17 cellular contexts compared by ENCODE assay signal in the genomic region with DNA sequence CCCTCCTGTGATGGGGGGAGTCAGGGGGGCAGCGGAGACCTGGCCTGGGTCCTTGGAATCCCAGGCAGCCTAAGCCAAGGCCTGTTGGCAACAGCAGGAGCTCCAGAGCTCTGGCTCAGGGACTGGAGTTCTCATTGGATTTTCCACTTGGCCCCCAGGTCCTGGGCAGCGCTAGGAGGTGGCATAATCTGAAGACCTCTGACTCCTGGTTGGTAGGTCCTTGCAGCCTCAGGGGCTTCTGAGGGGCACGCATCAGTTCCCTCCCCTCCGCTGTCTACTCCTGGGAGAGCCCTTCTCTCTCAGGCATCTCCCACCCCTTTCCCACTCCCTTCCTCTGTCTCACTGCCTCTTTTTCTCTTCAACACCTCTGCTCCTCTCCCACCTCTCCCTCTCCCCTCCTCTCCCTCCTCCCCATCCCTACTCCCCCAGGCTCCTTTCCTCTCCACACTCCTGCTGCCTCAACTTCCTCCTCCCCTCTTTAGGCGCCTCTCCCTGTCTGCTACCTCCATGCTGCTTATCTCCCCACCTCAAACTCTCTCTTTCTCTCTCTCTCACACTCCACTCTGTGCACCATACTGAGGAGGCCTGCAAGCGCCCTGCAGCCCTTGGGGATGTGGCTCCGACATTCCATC. TPM values are rescaled to one million over a fixed set of nuclear protein-coding genes. Genes with fewer than 3 reads are reported as not detected.
DNase-seq lines count a peak whose midpoint lies in the region; ATAC-seq, FAIRE-seq and TF ChIP-seq lines count a peak whose summit lies in the region.
"Had no signal": no experiment of that assay in that cellular context is flagged by ENCODE, and none has a peak within 500 bp of the region (broad histone marks: within the 10 kb centered on the region; RNA-seq: fewer than 3 reads in every experiment).

No MANE protein-coding gene starts in this region.

- H3K9ac ChIP-seq in H1 (replicated peaks in 1 of 4; ENCODE audit: extremely low read depth in 1 of 4, low read depth in 3 of 4, low read length in 3 of 4) (no peak overlapping the region), skeletal muscle tissue (ENCODE audit: low read depth in 1 of 3, low read length in 3 of 3) (peak overlapping the region in 1 of 3 donors; percentile 8)

- H2AFZ ChIP-seq in H1 (ENCODE audit: low read length), result 0 out of 2 replicates have a peak overlapping the region, but pooled peaks have one; percentile 57

- no peak overlapping the region for H2BK5ac ChIP-seq in H1 (ENCODE audit: low read depth, low read length)

- no peak for TF ChIP-seq RAD21 in H1 (IDR thresholded peaks at IDR 0.05 in 1 of 2, conservative IDR thresholded peaks at IDR 0.05 in 1 of 2; ENCODE audit: low read depth in 2 of 2, low read length in 2 of 2)

- ATAC-seq in Panc1, result peak; percentile 28; the same call in 1 of the 2 replicates

- H3K27me3 ChIP-seq in Panc1 (ENCODE audit: control insufficient read depth, insufficient read depth, low read length) (no peaks in the 10 kb centered on the region), H1 (replicated peaks in 1 of 4; ENCODE audit: control insufficient read depth in 3 of 4, extremely low read depth in 1 of 4, insufficient read depth in 3 of 4, low read length in 3 of 4) (no peaks in the 10 kb centered on the region), skeletal muscle tissue (ENCODE audit: control insufficient read depth in 3 of 3, insufficient read depth in 3 of 3, low read length in 3 of 3) (peaks cover 0 to 30% (median 24%) of the 10 kb centered on the region in 3 donors)
- H3K27me3 ChIP-seq: BE2C had no signal

- DNase-seq in Ammon's horn (ENCODE audit: low spot score) (peak; percentile 15), Panc1 (ENCODE audit: low read depth, low spot score) (no peak), H1 (ENCODE audit: low read depth in 1 of 2, low spot score in 2 of 2) (no peak), NCI-H146 (lab: John Stamatoyannopoulos, UW) (no peak), kidney glomerular epithelial cell (lab: John Stamatoyannopoulos, UW) (no peak)
- DNase-seq in activated T-helper 2 cell treated with anti-CD3 and anti-CD28 coated beads, Interferon-gamma antibody, Interleukin-2, Interleukin-4, amounts not matched to agents 10 μg/mL and 5 μg/mL and 100 μg/mL, durations not matched to agents 14 hours and 24 hours and 36 hours (ENCODE audit: low spot score), result no peak
- no peak for DNase-seq in activated CD4-positive, alpha-beta memory T cell treated with anti-CD3 and anti-CD28 coated beads for 36 hours
- DNase-seq: BE2C; CD4-positive, alpha-beta T cell; NCI-H2081 treated with DMSO at 0.1 percent for 48 hours; NCI-H748 treated with DMSO at 0.1 percent for 48 hours; NK-92 treated with Interleukin-12 subunit alpha and Interleukin-12 subunit beta, amount 100 ng/mL, for 24 hours had no signal

- in situ Hi-C loops in Panc1 (cut with HindIII; ENCODE audit: low pct_unique_long_range_greater_than_20kb, low sequenced_read_pairs), result no loop called here

- no peaks in the 10 kb centered on the region for H3K23me2 ChIP-seq in H1 (ENCODE audit: low read depth, low read length)

- H4K20me1 ChIP-seq in H1 (replicated peaks in 1 of 2; ENCODE audit: control insufficient read depth in 1 of 2, insufficient read depth in 2 of 2, low read length in 2 of 2), result no peaks in the 10 kb centered on the region

- H4K8ac ChIP-seq in H1 (ENCODE audit: extremely low read depth, insufficient read depth, low read length), result no peak overlapping the region; the same call in 1 of the 2 replicates

- H3K79me2 ChIP-seq in H1 (ENCODE audit: control insufficient read depth in 1 of 2, insufficient read depth in 2 of 2, low read length in 2 of 2), result no peaks in the 10 kb centered on the region

- no peaks in the 10 kb centered on the region for H3K27me3 Mint-ChIP-seq in activated T-helper 2 cell treated with anti-CD3 and anti-CD28 coated beads, Interferon-gamma antibody, Interleukin-2, Interleukin-4, amounts not matched to agents 10 μg/mL and 5 μg/mL and 100 μg/mL, durations not matched to agents 14 hours and 24 hours and 36 hours (ENCODE audit: low read depth)
- H3K27me3 Mint-ChIP-seq in activated CD4-positive, alpha-beta memory T cell treated with anti-CD3 and anti-CD28 coated beads for 36 hours, result peaks cover 4% of the 10 kb centered on the region

- 83% methylated on average over 4 of the region's 7 CpGs; no CpG with 5 or more reads in 1 of the 2 experiments for WGBS in H1 (ENCODE audit: extremely low coverage in 1 of 2, insufficient coverage in 1 of 2, insufficient read length in 1 of 2, insufficient replicate concordance in 2 of 2, low coverage in 1 of 2, low lambda C conversion rate in 2 of 2, missing lambda C conversion rate in 1 of 2), 2 experiments

- H2BK15ac ChIP-seq in H1 (ENCODE audit: low read length), result no peak overlapping the region

- no peak overlapping the region for H3K56ac ChIP-seq in H1 (replicated peaks; ENCODE audit: insufficient read length, low read depth, low read length)

- no peaks in the 10 kb centered on the region for H3K79me1 ChIP-seq in H1 (ENCODE audit: low read depth, low read length)

- no peaks in the 10 kb centered on the region for H3K4me1 ChIP-seq in Panc1 (ENCODE audit: control insufficient read depth, insufficient read depth, low read length)
- H3K4me1 ChIP-seq in H1 (replicated peaks in 1 of 4; ENCODE audit: control insufficient read depth in 3 of 4, insufficient read depth in 4 of 4, low read length in 3 of 4), result no peaks in the 10 kb centered on the region; a peak in 1 of 7 replicates
- peaks cover 11 to 19% (median 19%) of the 10 kb centered on the region in 3 donors for H3K4me1 ChIP-seq in skeletal muscle tissue (ENCODE audit: control insufficient read depth in 3 of 3, insufficient read depth in 3 of 3, low read length in 3 of 3)
- H3K4me1 ChIP-seq: BE2C, Caco-2, HAP-1 had no signal

- BruUV-seq in Panc1 (replicated peaks; lab: Mats Ljungman, UMichigan), result no TSS peak

- no peak for TF ChIP-seq CTCF in Panc1 (IDR thresholded peaks at IDR 0.05)
- TF ChIP-seq CTCF in H1 (IDR thresholded peaks at IDR 0.05; ENCODE audit: control extremely low read depth in 1 of 3, insufficient read depth in 1 of 3, low read depth in 1 of 3, low read length in 3 of 3), result no peak

- H3K18ac ChIP-seq in H1 (ENCODE audit: extremely low read depth, low read length), result no peak overlapping the region

- FAIRE-seq in H1 (lab: Jason Lieb, UNC), result no peak
- FAIRE-seq: G401.6 had no signal

- no peak for TF ChIP-seq EP300 in H1 (IDR thresholded peaks at IDR 0.05; ENCODE audit: borderline replicate concordance in 1 of 2, low read depth in 2 of 2, low read length in 2 of 2)

- H3K9me3 Mint-ChIP-seq in activated T-helper 2 cell treated with anti-CD3 and anti-CD28 coated beads, Interferon-gamma antibody, Interleukin-2, Interleukin-4, amounts not matched to agents 10 μg/mL and 5 μg/mL and 100 μg/mL, durations not matched to agents 14 hours and 24 hours and 36 hours, result no peaks in the 10 kb centered on the region
- no peaks in the 10 kb centered on the region for H3K9me3 Mint-ChIP-seq in activated CD4-positive, alpha-beta memory T cell treated with anti-CD3 and anti-CD28 coated beads for 36 hours
- H3K9me3 Mint-ChIP-seq: CD4-positive, alpha-beta T cell had no signal

- H3K36me3 ChIP-seq in Panc1 (ENCODE audit: control insufficient read depth, insufficient read depth, low read length) (no peaks in the 10 kb centered on the region), H1 (ENCODE audit: control insufficient read depth in 2 of 4, insufficient read depth in 4 of 4, low read length in 3 of 4) (no peaks in the 10 kb centered on the region), skeletal muscle tissue (ENCODE audit: control insufficient read depth in 3 of 3, insufficient read depth in 3 of 3, low read length in 3 of 3) (no peaks in the 10 kb centered on the region)
- H3K36me3 ChIP-seq: BE2C, HAP-1 had no signal

- POLR2A ChIA-PET in Panc1 (lab: Charles Lee) (no interaction called here), H1 (lab: Charles Lee; ENCODE audit: partially characterized antibody) (no interaction called here)
- POLR2A ChIA-PET in activated CD4-positive, alpha-beta memory T cell treated with anti-CD3 and anti-CD28 coated beads for 36 hours (lab: Charles Lee), result no interaction called here

- H3K4me1 Mint-ChIP-seq in activated T-helper 2 cell treated with anti-CD3 and anti-CD28 coated beads, Interferon-gamma antibody, Interleukin-2, Interleukin-4, amounts not matched to agents 10 μg/mL and 5 μg/mL and 100 μg/mL, durations not matched to agents 14 hours and 24 hours and 36 hours (ENCODE audit: low read depth), result no peaks in the 10 kb centered on the region
- H3K4me1 Mint-ChIP-seq in activated CD4-positive, alpha-beta memory T cell treated with anti-CD3 and anti-CD28 coated beads for 36 hours (ENCODE audit: low read depth), result no peaks in the 10 kb centered on the region

- H3K9me3 ChIP-seq in Panc1 (ENCODE audit: control insufficient read depth, insufficient read depth, low read depth, low read length) (no peaks in the 10 kb centered on the region), H1 (ENCODE audit: insufficient read depth in 2 of 2, low read depth in 1 of 2, low read length in 1 of 2) (no peaks in the 10 kb centered on the region), skeletal muscle tissue (ENCODE audit: control insufficient read depth in 3 of 3, low read length in 3 of 3) (no peaks in the 10 kb centered on the region)
- H3K9me3 ChIP-seq: BE2C, Caco-2, HAP-1 had no signal

- no peak overlapping the region for H3K4me3 Mint-ChIP-seq in activated T-helper 2 cell treated with anti-CD3 and anti-CD28 coated beads, Interferon-gamma antibody, Interleukin-2, Interleukin-4, amounts not matched to agents 10 μg/mL and 5 μg/mL and 100 μg/mL, durations not matched to agents 14 hours and 24 hours and 36 hours (ENCODE audit: low read depth)
- no peak overlapping the region for H3K4me3 Mint-ChIP-seq in activated CD4-positive, alpha-beta memory T cell treated with anti-CD3 and anti-CD28 coated beads for 36 hours
- H3K4me3 Mint-ChIP-seq: CD4-positive, alpha-beta T cell had no signal

- H3K36me3 Mint-ChIP-seq in activated T-helper 2 cell treated with anti-CD3 and anti-CD28 coated beads, Interferon-gamma antibody, Interleukin-2, Interleukin-4, amounts not matched to agents 10 μg/mL and 5 μg/mL and 100 μg/mL, durations not matched to agents 14 hours and 24 hours and 36 hours (ENCODE audit: low read depth), result no peaks in the 10 kb centered on the region
- H3K36me3 Mint-ChIP-seq in activated CD4-positive, alpha-beta memory T cell treated with anti-CD3 and anti-CD28 coated beads for 36 hours, result no peaks in the 10 kb centered on the region

- no peak overlapping the region for H2BK120ac ChIP-seq in H1 (replicated peaks; ENCODE audit: low read depth, low read length)

- no peak overlapping the region for H3K4me3 ChIP-seq in Panc1 (ENCODE audit: low read depth in 2 of 2, low read length in 2 of 2)
- no peak overlapping the region for H3K4me3 ChIP-seq in H1 (ENCODE audit: extremely low read depth in 1 of 4, insufficient read depth in 2 of 4, low read depth in 3 of 4, low read length in 4 of 4)
- peak overlapping the region in 2 of 3 donors; percentile 18 to 35 for H3K4me3 ChIP-seq in skeletal muscle tissue (ENCODE audit: low read length in 3 of 3)
- H3K4me3 ChIP-seq: HAP-1 had no signal

- H3K23ac ChIP-seq in H1 (ENCODE audit: insufficient read length), result no peak overlapping the region

- TF ChIP-seq POLR2A in H1 (IDR thresholded peaks at IDR 0.05; ENCODE audit: control extremely low read depth in 1 of 2, low read depth in 2 of 2, low read length in 2 of 2), result no peak

- H2AK5ac ChIP-seq in H1 (ENCODE audit: low read depth, low read length), result no peak overlapping the region

- H2BK12ac ChIP-seq in H1 (ENCODE audit: low read depth, low read length), result 0 out of 2 replicates have a peak overlapping the region, but pooled peaks have one; percentile 9

- H3K4me2 ChIP-seq in H1 (ENCODE audit: insufficient read depth in 1 of 2, low read depth in 2 of 2, low read length in 2 of 2), result no peak overlapping the region

- CTCF ChIA-PET in Panc1 (lab: Charles Lee), result no interaction called here
- CTCF ChIA-PET in H1 (lab: Charles Lee; ENCODE audit: partially characterized antibody), result interaction anchor here (0.6 to 16.2 kb wide), 24 partner anchors 8 to 202 kb away, joined by 3 to 211 read pairs (median 4); no protein-coding TSS in a partner anchor
- CTCF ChIA-PET in activated CD4-positive, alpha-beta memory T cell treated with anti-CD3 and anti-CD28 coated beads for 36 hours (lab: Charles Lee), result interaction anchor here (1.0 kb wide), 1 partner anchor 9 kb away, joined by 3 read pairs; no protein-coding TSS in a partner anchor

- no peak overlapping the region for H4K5ac ChIP-seq in H1 (ENCODE audit: insufficient read length, low read depth, low read length)

- intact Hi-C loops in Panc1 (cut with micrococcal nuclease; ENCODE audit: unreplicated experiment), result no loop called here
- intact Hi-C loops in activated T-helper 2 cell treated with anti-CD3 and anti-CD28 coated beads, Interferon-gamma antibody, Interleukin-2, Interleukin-4, amounts not matched to agents 10 μg/mL and 5 μg/mL and 100 μg/mL, durations not matched to agents 14 hours and 24 hours and 36 hours (cut with micrococcal nuclease), result no loop called here
- intact Hi-C loops in activated CD4-positive, alpha-beta memory T cell treated with anti-CD3 and anti-CD28 coated beads for 36 hours (cut with micrococcal nuclease), result no loop called here

- H3K27ac ChIP-seq in Panc1 (ENCODE audit: low read length) (no peak overlapping the region), H1 (ENCODE audit: low read depth, low read length) (no peak overlapping the region), skeletal muscle tissue (ENCODE audit: low read depth, low read length) (no peak overlapping the region)

- H3K14ac ChIP-seq in H1 (ENCODE audit: insufficient read length), result no peak overlapping the region

- no peak overlapping the region for H2BK20ac ChIP-seq in H1 (ENCODE audit: low read length)

- H4K91ac ChIP-seq in H1 (replicated peaks; ENCODE audit: insufficient read length, low read length), result no peak overlapping the region

- H3K4ac ChIP-seq in H1 (replicated peaks; ENCODE audit: insufficient read length, low read depth, low read length), result no peak overlapping the region

- H3K27ac Mint-ChIP-seq in activated T-helper 2 cell treated with anti-CD3 and anti-CD28 coated beads, Interferon-gamma antibody, Interleukin-2, Interleukin-4, amounts not matched to agents 10 μg/mL and 5 μg/mL and 100 μg/mL, durations not matched to agents 14 hours and 24 hours and 36 hours, result no peak overlapping the region
- H3K27ac Mint-ChIP-seq in activated CD4-positive, alpha-beta memory T cell treated with anti-CD3 and anti-CD28 coated beads for 36 hours, result no peak overlapping the region
- H3K27ac Mint-ChIP-seq: CD4-positive, alpha-beta T cell had no signal

RNA-seq across cellular contexts. Expression of gene SLC6A1, which starts 41.1 kb away (rescaled TPM):
- total RNA-seq in Panc1 (2021; ENCODE audit: unreplicated experiment), result not detected
- polyA plus RNA-seq in Panc1 (2012; ENCODE audit: insufficient read length), result not detected
- total RNA-seq in H1 (2021; fragmentation: NEBNext Ultra II Directional; extraction: Animal tissue kit (Norgen Biotek cat#: 25700)), result 0.30 and 0.31 TPM in 2 replicates
- 0.35 and 0.63 TPM in 2 replicates for polyA plus RNA-seq in H1 (2011; rRNA removed)
- 0.50 TPM for polyA plus RNA-seq in H1 (2011; cell fraction: cytosol; rRNA removed)
- 1.00 TPM for polyA plus RNA-seq in H1 (2011; cell fraction: nucleus; rRNA removed)
- polyA plus RNA-seq in H1 (2012, experiment 1 of 2), result 0.22 to 0.61 TPM (median 0.41 TPM) in 4 replicates
- 0.22 TPM for polyA plus RNA-seq in H1 (2012, experiment 2 of 2)
- polyA plus RNA-seq in H1 (2013, experiment 1 of 2), result 0.24 TPM
- polyA plus RNA-seq in H1 (2013, experiment 2 of 2), result 0.26 TPM
- 0.44 and 1.2 TPM in 2 replicates for polyA minus RNA-seq in H1 (2011; rRNA and poly(A)+ RNA removed)
- 0.51 TPM for polyA minus RNA-seq in H1 (2011; cell fraction: cytosol; rRNA and poly(A)+ RNA removed)
- 0.50 TPM for polyA minus RNA-seq in H1 (2011; cell fraction: nucleus; rRNA and poly(A)+ RNA removed)
- total RNA-seq in skeletal muscle tissue, result 2.6 TPM
- total RNA-seq in activated T-helper 2 cell treated with anti-CD3 and anti-CD28 coated beads, Interferon-gamma antibody, Interleukin-2, Interleukin-4, amounts not matched to agents 10 μg/mL and 5 μg/mL and 100 μg/mL, durations not matched to agents 14 hours and 24 hours and 36 hours, result not detected in 2 replicates
- total RNA-seq in activated CD4-positive, alpha-beta memory T cell treated with anti-CD3 and anti-CD28 coated beads for 36 hours, result not detected
- total RNA-seq: Caco-2; CD4-positive, alpha-beta T cell; NCI-H460 had no signal

Comparison
In these comparisons a context has a peak if more than half of its experiments do, and no peak if none do; other contexts are left out.
1. H3K4me3 ChIP-seq: peak in skeletal muscle tissue (2 of 3); none in Panc1 (0 of 2) and H1 (0 of 4).